In genomic region chr5:17216974-17217325, GRCh38 we compare ENCODE assay signal across 8 cellular contexts. TPM values are rescaled to one million over a fixed set of nuclear protein-coding genes. Genes with fewer than 3 reads are reported as not detected.
A peak's percentile ranks its signal among the peaks of the same experiment; 100 is the strongest.
DNase-seq lines count a peak whose midpoint lies in the region; ATAC-seq, FAIRE-seq and TF ChIP-seq lines count a peak whose summit lies in the region.

No MANE protein-coding gene starts in this region.

- no peak overlapping the region for H3K18ac ChIP-seq in H9 (ENCODE audit: insufficient read length, low read depth, low read length)

- WGBS in A549 (ENCODE audit: missing lambda C conversion rate) = 2% methylated on average over 11 of the region's 14 CpGs
- WGBS in H9 (ENCODE audit: extremely low coverage, insufficient read length, low lambda C conversion rate) = no CpG with 5 or more reads among the region's 14 CpGs

- H2BK20ac ChIP-seq in H9 (ENCODE audit: low read depth, low read length, poor library complexity, severe bottlenecking) = no peak overlapping the region

- no peak overlapping the region for H3K4ac ChIP-seq in H9 (ENCODE audit: low read depth, low read length)

- H3K4me2 ChIP-seq in A549 (peak overlapping the region; percentile 77), H9 (ENCODE audit: insufficient read depth, insufficient read length, low read length) (peak overlapping the region; percentile 43)

- H2BK12ac ChIP-seq in H9 (ENCODE audit: insufficient read length, low read depth, low read length) = no peak overlapping the region

- no peak for TF ChIP-seq EP300 in A549 (IDR thresholded peaks at IDR 0.05)

- peak overlapping the region; percentile 98 for H3K27ac ChIP-seq in A549
- H3K27ac ChIP-seq in H9 (ENCODE audit: insufficient read length, low read depth, low read length) = no peak overlapping the region
- H3K27ac ChIP-seq in WERI-Rb-1 = peak overlapping the region; percentile 9; the same call in 1 of the 2 replicates
- no peak overlapping the region for H3K27ac ChIP-seq in skeletal muscle tissue (ENCODE audit: low read depth, low read length)

- peaks cover 57 to 65% of the 10 kb centered on the region in 2 experiments for H3K4me1 Mint-ChIP-seq in H9

- no peak overlapping the region for H3K56ac ChIP-seq in H9 (ENCODE audit: insufficient read length, low read depth, low read length)

- H3T11ph ChIP-seq in H9 (ENCODE audit: low read length) = no peak overlapping the region

- H2BK5ac ChIP-seq in H9 (ENCODE audit: insufficient read length, low read length) = no peak overlapping the region

- H3K79me2 ChIP-seq in H9 (ENCODE audit: insufficient read depth, low read length) = peaks cover 24% of the 10 kb centered on the region; the same call in 1 of the 2 replicates

- H3K23ac ChIP-seq in H9 (ENCODE audit: insufficient read length, low read depth, low read length) = no peak overlapping the region

- no peaks in the 10 kb centered on the region for H3K9me3 ChIP-seq in A549
- no peaks in the 10 kb centered on the region for H3K9me3 ChIP-seq in H9 (ENCODE audit: control insufficient read depth, low read depth, low read length)
- H3K9me3 ChIP-seq in WERI-Rb-1 (ENCODE audit: severe bottlenecking) = peaks cover 2% of the 10 kb centered on the region
- H3K9me3 ChIP-seq in skeletal muscle tissue (ENCODE audit: control insufficient read depth in 3 of 3, low read length in 3 of 3) = no peaks in the 10 kb centered on the region

- H4K20me1 ChIP-seq in H9 (ENCODE audit: control insufficient read depth, insufficient read depth, insufficient read length) = no peaks in the 10 kb centered on the region

- H3K27me3 Mint-ChIP-seq in H9 (ENCODE audit: low read depth) = no peaks in the 10 kb centered on the region

- no peaks in the 10 kb centered on the region; the same call in 1 of the 2 replicates for H3K36me3 ChIP-seq in WERI-Rb-1
- H3K36me3 ChIP-seq in skeletal muscle tissue (ENCODE audit: control insufficient read depth in 3 of 3, insufficient read depth in 3 of 3, low read length in 3 of 3) = no peaks in the 10 kb centered on the region

- 0 out of 5 replicates have a peak, but pooled peaks of 1 of the 2 experiments have one; percentile 6 for TF ChIP-seq RAD21 in A549 (conservative IDR thresholded peaks at IDR 0.05 in 1 of 2, IDR thresholded peaks at IDR 0.05 in 1 of 2)

- no peak overlapping the region for H4K5ac ChIP-seq in H9 (ENCODE audit: insufficient read length, low read depth, low read length)

- no peaks in the 10 kb centered on the region for H3K9me3 Mint-ChIP-seq in H9

- H3K27me3 ChIP-seq in H9 (ENCODE audit: insufficient read depth, low read length) (no peaks in the 10 kb centered on the region), WERI-Rb-1 (ENCODE audit: insufficient read depth, low read depth, severe bottlenecking) (peaks cover 2% of the 10 kb centered on the region), skeletal muscle tissue (ENCODE audit: control insufficient read depth in 3 of 3, insufficient read depth in 3 of 3, low read length in 3 of 3) (peaks cover 30 to 38% (median 30%) of the 10 kb centered on the region in 3 donors)

- no peak overlapping the region for H3K14ac ChIP-seq in H9 (ENCODE audit: insufficient read depth, low read length)

- POLR2A ChIA-PET in A549 (lab: Yijun Ruan, JAX) = interaction anchor here (0.5 to 2.2 kb wide), 17 partner anchors 15 to 1065 kb away, joined by 3 to 16 read pairs (median 4); no protein-coding TSS in a partner anchor

- TF ChIP-seq CTCF in A549 (IDR thresholded peaks at IDR 0.05) (no peak), H9 (conservative IDR thresholded peaks at IDR 0.05) (no peak), WERI-Rb-1 (IDR thresholded peaks at IDR 0.05; ENCODE audit: low read depth, low read length) (no peak)

- ATAC-seq in A549 = peak; percentile 60 to 63
- no peak for ATAC-seq in GM19467 (IDR thresholded peaks at IDR 0.05; ENCODE audit: unreplicated experiment)

- H3K23me2 ChIP-seq in H9 (ENCODE audit: insufficient read length, low read depth, low read length, poor library complexity, severe bottlenecking) = peaks cover 15% of the 10 kb centered on the region

- H3K79me1 ChIP-seq in H9 (ENCODE audit: insufficient read depth, low read depth, low read length, poor library complexity, severe bottlenecking) = no peaks in the 10 kb centered on the region

- H4K91ac ChIP-seq in H9 (ENCODE audit: insufficient read length, low read depth, low read length) = no peak overlapping the region

- H2AK5ac ChIP-seq in H9 (ENCODE audit: insufficient read length, low read length) = no peak overlapping the region

- no peak overlapping the region for H2AFZ ChIP-seq in H9 (ENCODE audit: low read length)

- peak overlapping the region; percentile 95 for H3K4me3 ChIP-seq in A549
- peak overlapping the region; percentile 50 for H3K4me3 ChIP-seq in WERI-Rb-1 (ENCODE audit: low read depth, low read length)
- H3K4me3 ChIP-seq in skeletal muscle tissue (ENCODE audit: low read length in 3 of 3) = peak overlapping the region; percentile 4 to 43 (median 13)

- peak; percentile 64 to 86 for DNase-seq in A549 (ENCODE audit: low read depth in 1 of 2, low spot score in 1 of 2)
- DNase-seq in H9 = peak; percentile 59
- peak; percentile 56 for DNase-seq in WERI-Rb-1
- DNase-seq in hepatic stellate cell (ENCODE audit: low spot score) = peak; percentile 43
- DNase-seq in globus pallidus (ENCODE audit: low spot score) = no peak
- DNase-seq in MV-4-11 (lab: John Stamatoyannopoulos, UW) = no peak

- no peak overlapping the region for H2BK120ac ChIP-seq in H9 (ENCODE audit: low read depth, low read length, poor library complexity, severe bottlenecking)

- H4K8ac ChIP-seq in H9 (replicated peaks; ENCODE audit: insufficient read length, low read depth, low read length) = no peak overlapping the region

- peaks cover 10 to 26% (median 19%) of the 10 kb centered on the region in 3 experiments for H3K36me3 Mint-ChIP-seq in H9 (ENCODE audit: insufficient read depth in 1 of 3, low read depth in 3 of 3)

- FAIRE-seq in A549 (lab: Jason Lieb, UNC) = no peak

- peak overlapping the region; percentile 88 to 97 for H3K4me3 Mint-ChIP-seq in H9

- TF ChIP-seq POLR2A in A549 (IDR thresholded peaks at IDR 0.05; ENCODE audit: low read length) = no peak

- H2BK15ac ChIP-seq in H9 (ENCODE audit: low read depth, low read length) = no peak overlapping the region

- peaks cover 49% of the 10 kb centered on the region for H3K4me1 ChIP-seq in A549
- peaks cover 13% of the 10 kb centered on the region; the same call in 1 of the 2 replicates for H3K4me1 ChIP-seq in H9 (ENCODE audit: insufficient read depth, low read length)
- peaks cover 6 to 11% (median 7%) of the 10 kb centered on the region in 3 donors for H3K4me1 ChIP-seq in skeletal muscle tissue (ENCODE audit: control insufficient read depth in 3 of 3, insufficient read depth in 3 of 3, low read length in 3 of 3)

- CTCF ChIA-PET in A549 (lab: Yijun Ruan, JAX) = interaction anchor here (0.7 to 6.1 kb wide), 59 partner anchors 8 to 1102 kb away, joined by 3 to 125 read pairs (median 5); no protein-coding TSS in a partner anchor

- H3K9ac ChIP-seq in H9 (ENCODE audit: extremely low read depth, insufficient read length, low read length) = no peak overlapping the region
- H3K9ac ChIP-seq in skeletal muscle tissue (ENCODE audit: low read depth in 1 of 3, low read length in 3 of 3) = no peak overlapping the region

- H3K27ac Mint-ChIP-seq in H9 = peak overlapping the region in 2 of 3 experiments; percentile 53 to 95; a peak in 4 of 7 replicates

TF ChIP-seq in A549, 52 proteins besides CTCF, POLR2A, EP300 and RAD21:
- TF ChIP-seq FOXS1 (CRISPR knock-in tag; IDR thresholded peaks at IDR 0.05) (no peak), CHD2 (IDR thresholded peaks at IDR 0.05; ENCODE audit: low read length, partially characterized antibody) (peak; percentile 12), CEBPB (IDR thresholded peaks at IDR 0.05) (0 out of 4 replicates have a peak, but pooled peaks of 1 of the 2 experiments have one; percentile 8), FOSB (CRISPR knock-in tag; IDR thresholded peaks at IDR 0.05) (no peak)
TF ChIP-seq in A549: peak in this region for 2.

RNA-seq across cellular contexts. Expression of gene BASP1, which starts 0.5 kb away (rescaled TPM):
- polyA plus RNA-seq in A549 (2011; rRNA removed) (369 and 454 TPM in 2 replicates), A549 (2017; fragmentation: RNase III; extraction: RNeasy Plus Mini Kit Qiagen cat#74134 plus additional on column Dnase treatment) (381 to 414 TPM (median 391 TPM) in 3 replicates)
- 308 and 386 TPM in 2 replicates for polyA plus RNA-seq in A549 (2012; cell fraction: cytosol; rRNA removed)
- 121 and 135 TPM in 2 replicates for polyA plus RNA-seq in A549 (2012; cell fraction: nucleus; rRNA removed)
- 48.8 and 53.9 TPM in 2 replicates for polyA minus RNA-seq in A549 (2011; rRNA and poly(A)+ RNA removed)
- total RNA-seq in H9 (2021) (180 and 188 TPM in 2 replicates), skeletal muscle tissue (12.5 TPM)

Comparison
In these comparisons a context has a peak if more than half of its experiments do, and no peak if none do; other contexts are left out.
1. DNase-seq: peak in A549 (2 of 2), H9 (single experiment), WERI-Rb-1 (single experiment) and hepatic stellate cell (single experiment); none in globus pallidus (single experiment) and MV-4-11 (single experiment).
2. H3K27ac ChIP-seq: peak in A549 (2 of 2) and WERI-Rb-1 (single experiment); none in H9 (single experiment) and skeletal muscle tissue (single experiment).
3. H3K4me3 ChIP-seq: peak in every context shown above with its lines; median percentile 95 in A549; 50 in WERI-Rb-1; 13 in skeletal muscle tissue.
4. RNA of gene BASP1, which starts 0.5 kb away (total RNA-seq): 180 to 188 TPM in H9; 12.5 TPM in skeletal muscle tissue (single experiment); every median in the first group is over 10 times any median in the second.